In genomic region chr3:171258316-171258715, GRCh38 we compare ENCODE assay signal across 1 cellular context.
TF ChIP-seq lines count a peak whose summit lies in the region.

No MANE protein-coding gene starts in this region.

TF ChIP-seq in HCT116, 20 proteins besides CTCF, POLR2A, EP300 and RAD21 (continued from another document):
- TF ChIP-seq, protein P1, sequence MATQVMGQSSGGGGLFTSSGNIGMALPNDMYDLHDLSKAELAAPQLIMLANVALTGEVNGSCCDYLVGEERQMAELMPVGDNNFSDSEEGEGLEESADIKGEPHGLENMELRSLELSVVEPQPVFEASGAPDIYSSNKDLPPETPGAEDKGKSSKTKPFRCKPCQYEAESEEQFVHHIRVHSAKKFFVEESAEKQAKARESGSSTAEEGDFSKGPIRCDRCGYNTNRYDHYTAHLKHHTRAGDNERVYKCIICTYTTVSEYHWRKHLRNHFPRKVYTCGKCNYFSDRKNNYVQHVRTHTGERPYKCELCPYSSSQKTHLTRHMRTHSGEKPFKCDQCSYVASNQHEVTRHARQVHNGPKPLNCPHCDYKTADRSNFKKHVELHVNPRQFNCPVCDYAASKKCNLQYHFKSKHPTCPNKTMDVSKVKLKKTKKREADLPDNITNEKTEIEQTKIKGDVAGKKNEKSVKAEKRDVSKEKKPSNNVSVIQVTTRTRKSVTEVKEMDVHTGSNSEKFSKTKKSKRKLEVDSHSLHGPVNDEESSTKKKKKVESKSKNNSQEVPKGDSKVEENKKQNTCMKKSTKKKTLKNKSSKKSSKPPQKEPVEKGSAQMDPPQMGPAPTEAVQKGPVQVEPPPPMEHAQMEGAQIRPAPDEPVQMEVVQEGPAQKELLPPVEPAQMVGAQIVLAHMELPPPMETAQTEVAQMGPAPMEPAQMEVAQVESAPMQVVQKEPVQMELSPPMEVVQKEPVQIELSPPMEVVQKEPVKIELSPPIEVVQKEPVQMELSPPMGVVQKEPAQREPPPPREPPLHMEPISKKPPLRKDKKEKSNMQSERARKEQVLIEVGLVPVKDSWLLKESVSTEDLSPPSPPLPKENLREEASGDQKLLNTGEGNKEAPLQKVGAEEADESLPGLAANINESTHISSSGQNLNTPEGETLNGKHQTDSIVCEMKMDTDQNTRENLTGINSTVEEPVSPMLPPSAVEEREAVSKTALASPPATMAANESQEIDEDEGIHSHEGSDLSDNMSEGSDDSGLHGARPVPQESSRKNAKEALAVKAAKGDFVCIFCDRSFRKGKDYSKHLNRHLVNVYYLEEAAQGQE (IDR thresholded peaks at IDR 0.05; ENCODE audit: low read depth): no peak
- peak; percentile 72 for TF ChIP-seq FOSL1 (IDR thresholded peaks at IDR 0.05; ENCODE audit: low read depth)
- TF ChIP-seq SP1 (IDR thresholded peaks at IDR 0.05; ENCODE audit: low read depth): peak; percentile 60
- TF ChIP-seq ZBTB33 (IDR thresholded peaks at IDR 0.05; ENCODE audit: extremely low read depth, insufficient replicate concordance, low read length): no peak
- 0 out of 2 replicates have a peak, but pooled peaks have one; percentile 23 for TF ChIP-seq SIN3A (IDR thresholded peaks at IDR 0.05; ENCODE audit: low read depth)
- TF ChIP-seq JUND (IDR thresholded peaks at IDR 0.05): peak; percentile 45; the same call in 1 of the 2 replicates
- TF ChIP-seq CBX3 (IDR thresholded peaks at IDR 0.05; ENCODE audit: low read depth): no peak
- no peak; the same call in 1 of the 2 replicates for TF ChIP-seq SRF (IDR thresholded peaks at IDR 0.05; ENCODE audit: low read depth)
- no peak for TF ChIP-seq ATF3 (IDR thresholded peaks at IDR 0.05)
- TF ChIP-seq ZNF274 (IDR thresholded peaks at IDR 0.05; ENCODE audit: low read depth, low read length): no peak
- no peak for TF ChIP-seq EZH2phosphoT487 (IDR thresholded peaks at IDR 0.05; ENCODE audit: borderline replicate concordance)
- no peak for TF ChIP-seq EZH2 (IDR thresholded peaks at IDR 0.05)
- TF ChIP-seq MAX (IDR thresholded peaks at IDR 0.05): no peak
